ENCODE assay signal across 24 cellular contexts in the genomic region with DNA sequence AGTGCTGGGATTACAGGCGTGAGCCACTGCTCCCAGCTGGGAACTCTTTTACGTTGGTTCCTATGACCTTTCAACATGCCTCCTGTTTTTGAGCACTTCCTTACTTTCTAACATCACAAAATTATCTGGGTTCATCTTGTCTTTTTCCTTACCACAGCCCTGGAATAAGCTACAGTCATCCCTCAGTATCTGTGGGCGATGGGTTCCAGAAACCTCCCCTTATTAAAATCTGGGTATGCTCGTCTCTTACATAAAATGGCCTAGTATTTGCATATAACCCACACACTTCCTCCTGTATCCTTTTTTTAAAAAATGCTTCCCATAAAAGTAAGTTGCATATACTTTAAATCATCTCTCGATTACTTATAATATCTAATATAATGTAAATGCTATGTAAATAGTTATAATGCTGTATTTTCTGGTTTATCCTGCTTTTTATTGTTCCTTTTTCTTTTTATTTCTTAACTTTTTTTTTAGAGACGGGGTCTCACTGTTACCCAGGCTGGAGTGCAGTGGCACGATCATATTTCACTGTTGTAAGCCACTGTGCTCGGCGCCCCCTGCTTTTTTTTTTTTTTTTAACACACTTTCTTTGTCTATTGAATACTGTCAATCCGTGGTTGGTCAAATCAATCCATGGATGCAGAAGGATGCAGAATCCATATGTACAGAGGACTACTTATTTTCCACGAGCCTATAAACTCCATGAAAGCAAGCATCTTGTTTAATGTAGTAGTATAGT. TPM values are rescaled to one million over a fixed set of nuclear protein-coding genes. Genes with fewer than 3 reads are reported as not detected.
DNase-seq lines count a peak whose midpoint lies in the region; ATAC-seq, FAIRE-seq and TF ChIP-seq lines count a peak whose summit lies in the region.
"Had no signal": no experiment of that assay in that cellular context is flagged by ENCODE, and none has a peak within 500 bp of the region (broad histone marks: within the 10 kb centered on the region; RNA-seq: fewer than 3 reads in every experiment).

No MANE protein-coding gene starts in this region.

- POLR2A ChIA-PET in A673 (lab: Charles Lee; ENCODE audit: low non-redundant PET) = interaction anchor here (0.6 kb wide), 1 partner anchor 507 kb away, joined by 3 read pairs; no protein-coding TSS in a partner anchor

- H3K36me3 ChIP-seq in A673 (ENCODE audit: insufficient read depth, low read length, poor library complexity, severe bottlenecking) = peaks cover 70% of the 10 kb centered on the region
- H3K36me3 ChIP-seq in OCI-LY3 (replicated peaks; ENCODE audit: low read depth, low read length) = peaks cover 18% of the 10 kb centered on the region

- H3K4me2 ChIP-seq in OCI-LY3 (ENCODE audit: low read length) = no peak overlapping the region

- FAIRE-seq in D721Med (lab: Jason Lieb, UNC) = no peak
- FAIRE-seq: GM12892 had no signal

- no peaks in the 10 kb centered on the region for H3K27me3 Mint-ChIP-seq in dendritic cell treated with granulocyte-macrophage colony-stimulating factor and Interleukin-4, amounts not matched to agents 40 ng/mL and 50 ng/mL, for 4 days
- H3K27me3 Mint-ChIP-seq: activated naive CD8-positive, alpha-beta T cell had no signal

- TF ChIP-seq CTCF in A673 (conservative IDR thresholded peaks at IDR 0.05; ENCODE audit: low read depth, low read length) = peak; percentile 31; the same call in 1 of the 2 replicates
- TF ChIP-seq CTCF in D721Med (IDR thresholded peaks at IDR 0.05; ENCODE audit: insufficient read depth, missing control alignments) = peak; percentile 1
- peak; percentile 19; the same call in 1 of the 2 replicates for TF ChIP-seq CTCF in OCI-LY3 (IDR thresholded peaks at IDR 0.05; ENCODE audit: low read depth, low read length)

- H3K9me3 ChIP-seq in A673 (ENCODE audit: low read depth, low read length, poor library complexity, severe bottlenecking) (no peaks in the 10 kb centered on the region), OCI-LY3 (ENCODE audit: insufficient read depth, low read length) (no peaks in the 10 kb centered on the region)
- H3K9me3 ChIP-seq: lower lobe of right lung, testis had no signal

- no TSS peak for BruUV-seq in A673 (replicated peaks; lab: Mats Ljungman, UMichigan)

- DNase-seq in A673 (ENCODE audit: low spot score) = peak; percentile 12
- DNase-seq in D721Med (ENCODE audit: insufficient read length, low spot score) = no peak
- no peak for DNase-seq in stimulated activated CD4-positive, alpha-beta T cell treated with anti-CD3 and anti-CD28 coated beads, Interleukin-12 subunit alpha, Interleukin-12 subunit beta, amount 100 ng/mL, for 4 hours
- DNase-seq: activated CD4-positive, alpha-beta T cell treated with anti-CD3 and anti-CD28 coated beads for 1 hour; activated CD8-positive, alpha-beta memory T cell treated with anti-CD3 and anti-CD28 coated beads for 24 hours; DMS79 treated with DMSO at 0.1 percent for 48 hours; effector CD4-positive, alpha-beta T cell; foreskin melanocyte; GOT3; islet precursor cell; lower lobe of right lung; NCI-H1417; NCI-H2107; NCI-H510A treated with DMSO at 0.1 percent for 48 hours; stimulated activated CD4-positive, alpha-beta T cell treated with anti-CD3 and anti-CD28 coated beads, Interleukin-1b, Interleukin-23, amount 100 ng/mL, for 48 hours; stimulated activated naive CD4-positive, alpha-beta T cell; testis had no signal

- peaks cover 92% of the 10 kb centered on the region for H3K36me3 Mint-ChIP-seq in dendritic cell treated with granulocyte-macrophage colony-stimulating factor and Interleukin-4, amounts not matched to agents 40 ng/mL and 50 ng/mL, for 4 days (ENCODE audit: low read depth)

- H3K4me1 ChIP-seq in A673 (ENCODE audit: insufficient read depth, low read length, poor library complexity, severe bottlenecking) = no peaks in the 10 kb centered on the region
- no peaks in the 10 kb centered on the region for H3K4me1 ChIP-seq in OCI-LY3 (ENCODE audit: low read length)
- H3K4me1 ChIP-seq: lower lobe of right lung, testis had no signal

- H3K9ac ChIP-seq in OCI-LY3 (ENCODE audit: low read length) = no peak overlapping the region

- H3K79me2 ChIP-seq in OCI-LY3 (ENCODE audit: low read length) = peaks cover 43% of the 10 kb centered on the region

- no peak overlapping the region for H3K4me3 Mint-ChIP-seq in dendritic cell treated with granulocyte-macrophage colony-stimulating factor and Interleukin-4, amounts not matched to agents 40 ng/mL and 50 ng/mL, for 4 days
- H3K4me3 Mint-ChIP-seq: activated naive CD8-positive, alpha-beta T cell had no signal

- intact Hi-C loops in A673 (cut with micrococcal nuclease; ENCODE audit: unreplicated experiment) = loop anchor here (10.0 kb wide), 1 partner anchor 466 kb away; no protein-coding TSS in a partner anchor
- intact Hi-C loops in dendritic cell treated with granulocyte-macrophage colony-stimulating factor and Interleukin-4, amounts not matched to agents 40 ng/mL and 50 ng/mL, for 4 days (cut with micrococcal nuclease) = no loop called here

- H3K27me3 ChIP-seq in A673 (replicated peaks; ENCODE audit: insufficient read depth, low read depth, low read length, poor library complexity) (no peaks in the 10 kb centered on the region), OCI-LY3 (ENCODE audit: low read depth, low read length) (no peaks in the 10 kb centered on the region)
- H3K27me3 ChIP-seq: testis had no signal

- H2AFZ ChIP-seq in OCI-LY3 (ENCODE audit: low read depth, low read length) = no peak overlapping the region

- peaks cover 9% of the 10 kb centered on the region for H3K4me1 Mint-ChIP-seq in dendritic cell treated with granulocyte-macrophage colony-stimulating factor and Interleukin-4, amounts not matched to agents 40 ng/mL and 50 ng/mL, for 4 days (ENCODE audit: low read depth)

- CTCF ChIA-PET in A673 (lab: Charles Lee) = no interaction called here

- ATAC-seq in GM18517 (IDR thresholded peaks at IDR 0.05; ENCODE audit: unreplicated experiment) (no peak), GM18873 (IDR thresholded peaks at IDR 0.05; ENCODE audit: low FRiP score, unreplicated experiment) (no peak)
- ATAC-seq: esophagus mucosa, lower lobe of right lung had no signal

- H3K4me3 ChIP-seq in A673 (ENCODE audit: low read depth, low read length, poor library complexity, severe bottlenecking) (no peak overlapping the region), OCI-LY3 (ENCODE audit: low read length) (no peak overlapping the region)
- H3K4me3 ChIP-seq: lower lobe of right lung, testis had no signal

- no peak overlapping the region for H3K27ac ChIP-seq in A673 (ENCODE audit: low read depth, low read length, poor library complexity, severe bottlenecking)
- no peak overlapping the region for H3K27ac ChIP-seq in OCI-LY3 (ENCODE audit: low read length)
- H3K27ac ChIP-seq: lower lobe of right lung, testis had no signal

- peak overlapping the region; percentile 55 for H3K27ac Mint-ChIP-seq in dendritic cell treated with granulocyte-macrophage colony-stimulating factor and Interleukin-4, amounts not matched to agents 40 ng/mL and 50 ng/mL, for 4 days
- H3K27ac Mint-ChIP-seq: activated naive CD8-positive, alpha-beta T cell had no signal

- H4K20me1 ChIP-seq in OCI-LY3 (ENCODE audit: insufficient read depth, low read length) = no peaks in the 10 kb centered on the region

- no peaks in the 10 kb centered on the region for H3K9me3 Mint-ChIP-seq in dendritic cell treated with granulocyte-macrophage colony-stimulating factor and Interleukin-4, amounts not matched to agents 40 ng/mL and 50 ng/mL, for 4 days

RNA-seq across cellular contexts. Expression of gene RPF2, which starts 9.2 kb away (rescaled TPM):
- 69.4 and 81.5 TPM in 2 replicates for total RNA-seq in A673 (2021)

RNA-seq across cellular contexts. Expression of gene GTF3C6, which starts 32.5 kb away (rescaled TPM):
- total RNA-seq in A673 (2021) = 158 and 199 TPM in 2 replicates
